In the genomic region with DNA sequence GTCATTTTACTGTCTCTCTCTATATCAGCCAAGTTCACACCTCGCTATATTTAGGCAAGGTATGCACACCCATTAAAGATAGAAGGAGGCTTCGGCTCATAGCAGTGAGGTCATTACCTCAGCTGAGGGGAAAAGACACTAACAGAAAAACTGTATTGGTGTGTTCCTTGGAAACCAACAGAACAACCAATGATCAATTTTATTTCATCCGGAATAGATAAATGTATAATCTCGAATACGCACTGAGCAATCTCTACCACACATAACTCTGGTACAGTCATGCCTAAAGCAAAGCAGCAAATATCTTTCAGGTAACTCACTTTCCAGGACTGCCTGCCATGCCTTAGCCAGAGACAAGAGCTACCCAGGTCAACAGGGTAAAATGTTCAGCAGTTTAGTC, we compare ENCODE assay signal across 11 cellular contexts.
A peak's percentile ranks its signal among the peaks of the same experiment; 100 is the strongest.
DNase-seq lines count a peak whose midpoint lies in the region; ATAC-seq, FAIRE-seq and TF ChIP-seq lines count a peak whose summit lies in the region.
"Had no signal": no experiment of that assay in that cellular context is flagged by ENCODE, and none has a peak within 500 bp of the region (broad histone marks: within the 10 kb centered on the region; RNA-seq: fewer than 3 reads in every experiment).

No MANE protein-coding gene starts in this region.

- no peak for TF ChIP-seq POLR2A in erythroblast (IDR thresholded peaks at IDR 0.05; ENCODE audit: low read length)
- TF ChIP-seq POLR2A in lower leg skin (IDR thresholded peaks at IDR 0.05) = no peak

- POLR2A ChIA-PET in A673 (lab: Charles Lee; ENCODE audit: low non-redundant PET) = no interaction called here

- H3K27ac ChIP-seq in A673 (ENCODE audit: low read depth, low read length, poor library complexity, severe bottlenecking) (peak overlapping the region; percentile 15), brain microvascular endothelial cell (peak overlapping the region; percentile 25), lung (ENCODE audit: low read depth in 1 of 2, low read length in 1 of 2) (peak overlapping the region; percentile 33 to 84)

- H3K36me3 ChIP-seq in A673 (ENCODE audit: insufficient read depth, low read length, poor library complexity, severe bottlenecking) (peaks cover 12% of the 10 kb centered on the region), brain microvascular endothelial cell (replicated peaks) (no peaks in the 10 kb centered on the region), lung (ENCODE audit: control insufficient read depth in 2 of 2, insufficient read depth in 2 of 2, low read length in 2 of 2) (peaks cover 0 to 1% of the 10 kb centered on the region in 2 donors)

- peaks cover 39% of the 10 kb centered on the region for H3K4me1 ChIP-seq in A673 (ENCODE audit: insufficient read depth, low read length, poor library complexity, severe bottlenecking)
- H3K4me1 ChIP-seq in lung (ENCODE audit: control insufficient read depth in 2 of 2, insufficient read depth in 2 of 2, low read length in 2 of 2) = peaks cover 5 to 16% of the 10 kb centered on the region in 2 donors

- CTCF ChIA-PET in A673 (lab: Charles Lee) = interaction anchor here (0.6 to 0.7 kb wide), 2 partner anchors 47 to 81 kb away, joined by 3 read pairs; no protein-coding TSS in a partner anchor

- TF ChIP-seq CTCF in A673 (conservative IDR thresholded peaks at IDR 0.05; ENCODE audit: low read depth, low read length) (no peak), brain microvascular endothelial cell (IDR thresholded peaks at IDR 0.05; ENCODE audit: low read depth, low read length, missing control alignments) (no peak), lung (IDR thresholded peaks at IDR 0.05; ENCODE audit: control extremely low read depth, extremely low read depth) (no peak), lower leg skin (IDR thresholded peaks at IDR 0.05) (no peak)

- peak; percentile 74 for FAIRE-seq in HTR-8/SVneo (lab: Jason Lieb, UNC)

- intact Hi-C loops in A673 (cut with micrococcal nuclease; ENCODE audit: unreplicated experiment) = no loop called here
- intact Hi-C loops in lower leg skin (cut with DNase I; ENCODE audit: low total_unique reads) = no loop called here

- DNase-seq in A673 (ENCODE audit: low spot score) (no peak), HTR-8/SVneo (ENCODE audit: insufficient read length, low spot score) (no peak), brain microvascular endothelial cell (peak; percentile 28), lung (ENCODE audit: low spot score) (no peak), HK-2 (ENCODE audit: unreplicated experiment) (no peak), erythroblast (lab: John Stamatoyannopoulos, UW) (no peak), lower leg skin (ENCODE audit: low spot score in 2 of 2) (no peak)
- no peak for DNase-seq in stimulated activated naive CD4-positive, alpha-beta T cell (lab: John Stamatoyannopoulos, UW)
- DNase-seq: NCI-H2171, SHP77 treated with DMSO at 0.1 percent for 48 hours, spleen had no signal

- no peaks in the 10 kb centered on the region for H3K27me3 ChIP-seq in A673 (replicated peaks; ENCODE audit: insufficient read depth, low read depth, low read length, poor library complexity)
- no peaks in the 10 kb centered on the region for H3K27me3 ChIP-seq in brain microvascular endothelial cell (replicated peaks)
- no peaks in the 10 kb centered on the region for H3K27me3 ChIP-seq in lung (ENCODE audit: control insufficient read depth, insufficient read depth)
- H3K27me3 ChIP-seq: spleen had no signal

- in situ Hi-C loops in brain microvascular endothelial cell (cut with HindIII; ENCODE audit: low pct_ligation_motif_present, low sequenced_read_pairs) = no loop called here

- no peak for ATAC-seq in lung (ENCODE audit: insufficient read depth, low FRiP score)

- H3K4me3 ChIP-seq in A673 (ENCODE audit: low read depth, low read length, poor library complexity, severe bottlenecking) (no peak overlapping the region), brain microvascular endothelial cell (ENCODE audit: low read depth, low read length) (no peak overlapping the region), lung (no peak overlapping the region), lower leg skin (ENCODE audit: low read depth, poor library complexity, severe bottlenecking) (no peak overlapping the region)
- H3K4me3 ChIP-seq: spleen had no signal

- 84 to 90% methylated on average over 5 of the region's 5 CpGs for WGBS in lung, 2 donors
- WGBS in lower leg skin, 2 donors = 67 to 81% methylated on average over 5 of the region's 5 CpGs

- H3K9me3 ChIP-seq in A673 (ENCODE audit: low read depth, low read length, poor library complexity, severe bottlenecking) (peaks cover 11% of the 10 kb centered on the region), lung (ENCODE audit: control insufficient read depth in 2 of 2, insufficient read depth in 1 of 2, low read length in 1 of 2) (no peaks in the 10 kb centered on the region)

- no TSS peak for BruUV-seq in A673 (replicated peaks; lab: Mats Ljungman, UMichigan)
